Comparison of ENCODE assay signal across 8 cellular contexts in the genomic region with DNA sequence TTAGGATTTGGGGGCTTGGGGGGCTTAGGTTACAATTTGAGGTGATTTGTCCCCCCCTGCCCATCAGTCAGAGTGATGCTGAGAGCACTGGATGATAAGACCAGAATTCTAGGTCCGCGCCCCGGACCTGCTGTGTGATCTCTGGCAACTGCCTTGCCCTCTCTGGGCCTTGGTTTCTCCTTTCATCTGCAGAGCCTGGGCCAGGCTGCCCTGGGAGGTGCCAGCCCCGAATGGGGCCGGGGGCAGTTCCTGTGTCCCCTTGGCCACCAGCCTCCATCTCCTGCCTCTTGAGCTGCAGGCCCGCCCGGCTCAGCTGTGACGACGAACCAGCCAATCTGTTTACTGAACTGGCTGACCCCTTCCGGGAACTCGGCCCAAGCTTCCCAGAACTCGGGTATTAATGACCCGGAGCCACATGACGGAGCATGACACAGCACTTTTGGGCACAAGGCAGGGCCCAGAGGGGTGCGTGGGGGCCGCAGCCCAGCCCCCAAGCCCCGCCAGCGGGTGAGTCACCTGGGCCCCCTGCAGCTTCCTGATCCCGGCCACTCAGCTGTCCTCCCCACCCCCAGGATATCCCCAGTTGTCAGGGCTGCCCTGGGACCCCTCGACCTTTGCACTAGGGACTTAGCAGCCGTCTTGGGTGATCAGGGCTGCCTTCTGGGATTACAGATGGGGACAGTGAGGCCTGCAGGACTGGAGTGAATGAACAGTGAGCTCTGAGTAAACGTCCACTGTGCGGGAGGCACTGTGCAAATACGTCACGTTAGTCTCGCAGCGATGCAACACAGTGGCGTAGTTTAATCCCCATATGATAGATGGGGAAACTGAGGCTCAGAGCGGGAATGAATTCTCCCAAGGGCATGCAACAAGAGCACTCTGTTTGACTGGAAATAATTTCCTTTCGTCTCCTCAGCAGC.
DNase-seq lines count a peak whose midpoint lies in the region; ATAC-seq, FAIRE-seq and TF ChIP-seq lines count a peak whose summit lies in the region.

No MANE protein-coding gene starts in this region.

- H3K4me3 ChIP-seq in AG10803 (ENCODE audit: low read length) = no peak overlapping the region
- H3K4me3 ChIP-seq in HUES64 (ENCODE audit: low read length) = no peak overlapping the region
- H3K4me3 ChIP-seq in adipocyte (ENCODE audit: low read length) = peak overlapping the region; percentile 6
- no peak overlapping the region for H3K4me3 ChIP-seq in right atrium auricular region
- H3K4me3 ChIP-seq in rectal smooth muscle tissue (ENCODE audit: low read length) = no peak overlapping the region

- H3K27me3 ChIP-seq in HUES64 (ENCODE audit: insufficient read depth, low read length) (no peaks in the 10 kb centered on the region), adipocyte (replicated peaks; ENCODE audit: control insufficient read depth, insufficient read depth, low read length) (no peaks in the 10 kb centered on the region), right atrium auricular region (no peaks in the 10 kb centered on the region), rectal smooth muscle tissue (ENCODE audit: control insufficient read depth, insufficient read depth, low read length) (no peaks in the 10 kb centered on the region)

- H3K27ac ChIP-seq in HUES64 (ENCODE audit: low read depth, low read length) (peak overlapping the region; percentile 13; the same call in 1 of the 2 replicates), right atrium auricular region (peak overlapping the region; percentile 68 to 73), rectal smooth muscle tissue (ENCODE audit: low read depth, low read length) (peak overlapping the region; percentile 81)

- H3K9me3 ChIP-seq in HUES64 (ENCODE audit: insufficient read depth, low read depth, low read length) (no peaks in the 10 kb centered on the region), adipocyte (ENCODE audit: control insufficient read depth, low read length) (no peaks in the 10 kb centered on the region), right atrium auricular region (no peaks in the 10 kb centered on the region)

- no peak for FAIRE-seq in D721Med (lab: Jason Lieb, UNC)

- WGBS in HUES64 = 67% methylated on average over 30 of the region's 30 CpGs

- TF ChIP-seq CTCF in AG10803 (conservative IDR thresholded peaks at IDR 0.05; ENCODE audit: low read length) (no peak), right atrium auricular region (IDR thresholded peaks at IDR 0.05) (no peak), D721Med (IDR thresholded peaks at IDR 0.05; ENCODE audit: insufficient read depth, missing control alignments) (no peak)

- peaks cover 5% of the 10 kb centered on the region; the same call in 1 of the 2 replicates for H3K4me1 ChIP-seq in HUES64 (ENCODE audit: insufficient read depth, low read length)
- peaks cover 47% of the 10 kb centered on the region for H3K4me1 ChIP-seq in adipocyte (ENCODE audit: control insufficient read depth, insufficient read depth, low read length)
- peaks cover 0 to 40% of the 10 kb centered on the region in 2 donors for H3K4me1 ChIP-seq in right atrium auricular region
- H3K4me1 ChIP-seq in rectal smooth muscle tissue (ENCODE audit: control insufficient read depth, insufficient read depth, low read length) = peaks cover 11% of the 10 kb centered on the region

- DNase-seq in AG10803 (ENCODE audit: low read depth) = peak; percentile 97
- DNase-seq in adipocyte (ENCODE audit: low read depth) = peak; percentile 87
- DNase-seq in right atrium auricular region (ENCODE audit: low spot score) = peak; percentile 98
- no peak for DNase-seq in D721Med (ENCODE audit: insufficient read length, low spot score)
- DNase-seq in D341Med (ENCODE audit: low spot score) = no peak

- no peak for ATAC-seq in HG02798 (IDR thresholded peaks at IDR 0.05; ENCODE audit: poor library complexity, unreplicated experiment)

- no peaks in the 10 kb centered on the region for H3K36me3 ChIP-seq in HUES64 (ENCODE audit: insufficient read depth, low read length)
- no peaks in the 10 kb centered on the region for H3K36me3 ChIP-seq in adipocyte (ENCODE audit: control insufficient read depth, insufficient read depth, low read length, severe bottlenecking)
- no peaks in the 10 kb centered on the region for H3K36me3 ChIP-seq in right atrium auricular region
- H3K36me3 ChIP-seq in rectal smooth muscle tissue (ENCODE audit: control insufficient read depth, insufficient read depth, low read length) = no peaks in the 10 kb centered on the region

- H3K9ac ChIP-seq in HUES64 (ENCODE audit: low read depth, low read length) = no peak overlapping the region
- peak overlapping the region; percentile 85 for H3K9ac ChIP-seq in adipocyte (ENCODE audit: low read length)
- no peak overlapping the region for H3K9ac ChIP-seq in rectal smooth muscle tissue (ENCODE audit: low read length)

Comparison
In these comparisons a context has a peak if more than half of its experiments do, and no peak if none do; other contexts are left out.
1. DNase-seq: peak in AG10803 (single experiment), adipocyte (single experiment) and right atrium auricular region (single experiment); none in D721Med (single experiment) and D341Med (single experiment).
2. H3K27ac ChIP-seq: peak in every context shown above with its lines; median percentile 81 in rectal smooth muscle tissue; 70 in right atrium auricular region; 13 in HUES64.